ENCODE assay signal across 8 cellular contexts in genomic region chr12:123389560-123390351, GRCh38. TPM values are rescaled to one million over a fixed set of nuclear protein-coding genes. Genes with fewer than 3 reads are reported as not detected.
A peak's percentile ranks its signal among the peaks of the same experiment; 100 is the strongest.
DNase-seq lines count a peak whose midpoint lies in the region; ATAC-seq and TF ChIP-seq lines count a peak whose summit lies in the region.

No MANE protein-coding gene starts in this region.

- H3K9me3 ChIP-seq in ectodermal cell (ENCODE audit: control insufficient read depth, low read length), result no peaks in the 10 kb centered on the region
- H3K9me3 ChIP-seq in mesodermal cell (ENCODE audit: control insufficient read depth, low read length), result no peaks in the 10 kb centered on the region
- no peaks in the 10 kb centered on the region for H3K9me3 ChIP-seq in testis

- H3K27me3 Mint-ChIP-seq in WTC11 (ENCODE audit: low read depth), result peaks cover 39% of the 10 kb centered on the region

- peak overlapping the region; percentile 84 for H3K4me3 Mint-ChIP-seq in WTC11

- H3K36me3 Mint-ChIP-seq in WTC11, result peaks cover 17% of the 10 kb centered on the region

- TF ChIP-seq CTCF in WTC11 (IDR thresholded peaks at IDR 0.05) (no peak), testis (IDR thresholded peaks at IDR 0.05) (no peak)

- H3K27me3 ChIP-seq in ectodermal cell (ENCODE audit: control insufficient read depth, insufficient read depth, low read length, poor library complexity, severe bottlenecking) (peaks cover 44% of the 10 kb centered on the region), testis (no peaks in the 10 kb centered on the region)

- H3K4me1 Mint-ChIP-seq in WTC11, result peaks cover 20% of the 10 kb centered on the region

- DNase-seq in DMS53 (lab: John Stamatoyannopoulos, UW) (peak; percentile 54), DMS53 treated with DMSO at 0.1 percent for 48 hours (lab: John Stamatoyannopoulos, UW; ENCODE audit: unreplicated experiment) (no peak), WTC11 (ENCODE audit: low spot score) (peak; percentile 57), testis (peak; percentile 57), mesenteric fat pad (ENCODE audit: low spot score) (no peak)

- no peaks in the 10 kb centered on the region for H3K9me3 Mint-ChIP-seq in WTC11

- H3K4me3 ChIP-seq in ectodermal cell (ENCODE audit: insufficient read depth, low read depth, low read length), result peak overlapping the region; percentile 60
- H3K4me3 ChIP-seq in mesodermal cell (ENCODE audit: extremely low read depth, insufficient read depth, low read length, poor library complexity, severe bottlenecking), result peak overlapping the region; percentile 61
- H3K4me3 ChIP-seq in testis, result peak overlapping the region; percentile 69 to 74

- TF ChIP-seq POLR2A in testis (IDR thresholded peaks at IDR 0.05), result no peak

- WGBS in ectodermal cell, 2 experiments, result 6% methylated on average over 66 of the region's 66 CpGs
- WGBS in mesodermal cell (ENCODE audit: insufficient coverage in 2 of 2), 2 experiments, result 7% methylated on average over 52 to 66 of the region's 66 CpGs
- WGBS in testis, 2 donors, result 3 to 14% methylated on average over 1 to 32 of the region's 66 CpGs

- intact Hi-C loops in testis (cut with DNase I; ENCODE audit: low total_unique reads), result no loop called here

- no peak overlapping the region for H3K27ac ChIP-seq in ectodermal cell (ENCODE audit: insufficient read depth, low read depth, low read length, poor library complexity, severe bottlenecking)
- H3K27ac ChIP-seq in mesodermal cell (ENCODE audit: low read depth, low read length, severe bottlenecking), result no peak overlapping the region
- H3K27ac ChIP-seq in testis, result peak overlapping the region; percentile 86 to 90

- POLR2A ChIA-PET in WTC11 (lab: Charles Lee), result no interaction called here

- no peak overlapping the region for H3K27ac Mint-ChIP-seq in WTC11

- ATAC-seq in HG03039 (IDR thresholded peaks at IDR 0.05; ENCODE audit: unreplicated experiment), result peak; percentile 28
- ATAC-seq in WTC11, result peak; percentile 43

- no peaks in the 10 kb centered on the region for H3K4me1 ChIP-seq in ectodermal cell (ENCODE audit: control insufficient read depth, insufficient read depth, low read length)
- peaks cover 17% of the 10 kb centered on the region for H3K4me1 ChIP-seq in mesodermal cell (ENCODE audit: control insufficient read depth, insufficient read depth, low read length, poor library complexity, severe bottlenecking)
- H3K4me1 ChIP-seq in testis, result peaks cover 28% of the 10 kb centered on the region

- H3K36me3 ChIP-seq in ectodermal cell (ENCODE audit: control insufficient read depth, insufficient read depth, low read length), result peaks cover 24% of the 10 kb centered on the region
- H3K36me3 ChIP-seq in mesodermal cell (ENCODE audit: control insufficient read depth, insufficient read depth, low read length), result peaks cover 47% of the 10 kb centered on the region
- H3K36me3 ChIP-seq in testis (ENCODE audit: low read depth, missing control alignments), result no peaks in the 10 kb centered on the region

- CTCF ChIA-PET in WTC11 (lab: Charles Lee), result interaction anchor here (0.6 to 1.2 kb wide), 3 partner anchors 24 to 192 kb away, joined by 3 read pairs; no protein-coding TSS in a partner anchor

TF ChIP-seq in WTC11, 78 proteins besides CTCF, POLR2A, EP300 and RAD21:
- TF ChIP-seq ESRRA (CRISPR knock-in tag; IDR thresholded peaks at IDR 0.05; ENCODE audit: borderline replicate concordance) (no peak), MAX (CRISPR knock-in tag; IDR thresholded peaks at IDR 0.05) (peak; percentile 42; the same call in 1 of the 2 replicates)

RNA-seq across cellular contexts. Expression of gene KMT5A, which starts 5.8 kb away (rescaled TPM):
- 20.4 to 28.0 TPM (median 24.0 TPM) in 3 replicates for total RNA-seq in WTC11 (2021)
- 31.8 TPM for polyA plus RNA-seq in ectodermal cell (2013, experiment 1 of 4)
- 25.7 TPM for polyA plus RNA-seq in ectodermal cell (2013, experiment 2 of 4)
- polyA plus RNA-seq in ectodermal cell (2013, experiment 3 of 4), result 24.7 TPM
- polyA plus RNA-seq in ectodermal cell (2013, experiment 4 of 4), result 29.7 TPM
- 42.8 TPM for polyA plus RNA-seq in mesodermal cell (2013, experiment 1 of 2)
- 48.5 TPM for polyA plus RNA-seq in mesodermal cell (2013, experiment 2 of 2)
- 10 to 100 TPM; 25.3 to 28.3 TPM for total RNA-seq in testis
- polyA plus RNA-seq in testis (ENCODE audit: insufficient read depth, low read depth, low replicate concordance), result 25.2 TPM
- 39.9 TPM for total RNA-seq in mesenteric fat pad

RNA-seq across cellular contexts. Expression of gene SBNO1, which starts 25.1 kb away (rescaled TPM):
- total RNA-seq in WTC11 (2021) (42.9 to 52.2 TPM (median 43.5 TPM) in 3 replicates), testis (10 to 100 TPM; 91.4 TPM), mesenteric fat pad (28.5 TPM)
- 33.8 TPM for polyA plus RNA-seq in ectodermal cell (2013, experiment 1 of 4)
- polyA plus RNA-seq in ectodermal cell (2013, experiment 2 of 4), result 39.9 TPM
- 24.1 TPM for polyA plus RNA-seq in ectodermal cell (2013, experiment 3 of 4)
- 27.3 TPM for polyA plus RNA-seq in ectodermal cell (2013, experiment 4 of 4)
- 21.3 TPM for polyA plus RNA-seq in mesodermal cell (2013, experiment 1 of 2)
- polyA plus RNA-seq in mesodermal cell (2013, experiment 2 of 2), result 21.9 TPM
- 114 TPM for polyA plus RNA-seq in testis (ENCODE audit: insufficient read depth, low read depth, low replicate concordance)

RNA-seq across cellular contexts. Expression of gene RILPL2, which starts 46.7 kb away (rescaled TPM):
- total RNA-seq in WTC11 (2021), result 1.1 to 1.4 TPM (median 1.2 TPM) in 3 replicates
- polyA plus RNA-seq in ectodermal cell (2013, experiment 1 of 4), result 2.0 TPM
- 2.3 TPM for polyA plus RNA-seq in ectodermal cell (2013, experiment 2 of 4)
- 1.5 TPM for polyA plus RNA-seq in ectodermal cell (2013, experiment 3 of 4)
- 1.6 TPM for polyA plus RNA-seq in ectodermal cell (2013, experiment 4 of 4)
- polyA plus RNA-seq in mesodermal cell (2013, experiment 1 of 2), result 2.2 TPM
- polyA plus RNA-seq in mesodermal cell (2013, experiment 2 of 2), result 2.0 TPM
- 1 to 10 TPM; 2.2 to 2.8 TPM for total RNA-seq in testis
- 3.6 TPM for polyA plus RNA-seq in testis (ENCODE audit: insufficient read depth, low read depth, low replicate concordance)
- total RNA-seq in mesenteric fat pad, result 10.4 TPM

Comparison
In these comparisons a context has a peak if more than half of its experiments do, and no peak if none do; other contexts are left out.
1. DNase-seq: peak in DMS53 (single experiment), WTC11 (single experiment) and testis (single experiment); none in DMS53 treated with DMSO at 0.1 percent for 48 hours (single experiment) and mesenteric fat pad (single experiment).
2. H3K27ac ChIP-seq: peak in testis (2 of 2); none in ectodermal cell (single experiment) and mesodermal cell (single experiment).
3. Peak in every context shown above with its lines, with median percentiles within 50 percentile points of each other: H3K4me3 ChIP-seq.